ENCODE assay signal across 21 cellular contexts in the genomic region with DNA sequence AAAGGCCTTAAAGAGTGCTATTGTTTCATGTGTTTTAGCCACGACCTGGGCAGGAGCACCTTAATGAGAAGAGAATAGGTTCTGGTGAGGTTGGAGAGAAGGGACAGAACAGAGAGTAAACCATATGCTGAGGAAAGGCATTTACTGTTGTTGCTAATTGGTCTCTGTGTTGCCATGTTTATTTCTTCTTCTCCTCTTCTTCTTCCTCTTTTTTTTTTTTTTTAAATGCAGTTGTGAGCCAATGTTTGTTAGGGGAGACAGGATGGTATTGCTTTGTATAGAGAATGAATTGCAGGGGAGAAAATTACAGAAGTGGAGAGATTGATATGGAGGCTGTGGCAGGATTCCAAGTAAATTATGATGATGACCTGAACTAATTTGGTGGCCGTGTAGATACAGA. TPM values are rescaled to one million over a fixed set of nuclear protein-coding genes. Genes with fewer than 3 reads are reported as not detected.
DNase-seq lines count a peak whose midpoint lies in the region; ATAC-seq lines count a peak whose summit lies in the region.
"Had no signal": no experiment of that assay in that cellular context is flagged by ENCODE, and none has a peak within 500 bp of the region (broad histone marks: within the 10 kb centered on the region; RNA-seq: fewer than 3 reads in every experiment).

No MANE protein-coding gene starts in this region.

- POLR2A ChIA-PET in activated CD8-positive, alpha-beta T cell treated with anti-CD3 and anti-CD28 coated beads, Interleukin-2, amount 10 ng/mL, durations not matched to agents 7 days and 5 days (lab: Charles Lee): no interaction called here

- no peaks in the 10 kb centered on the region for H3K9me3 ChIP-seq in HUES64 (ENCODE audit: insufficient read depth, low read depth, low read length)
- H3K9me3 ChIP-seq: heart left ventricle had no signal

- peaks cover 37% of the 10 kb centered on the region for H3K4me1 ChIP-seq in HUES64 (ENCODE audit: insufficient read depth, low read length)
- H3K4me1 ChIP-seq: parathyroid adenoma had no signal

- peak overlapping the region; percentile 33; the same call in 1 of the 2 replicates for H3K4me3 ChIP-seq in HUES64 (ENCODE audit: low read length)
- H3K4me3 ChIP-seq: heart left ventricle, PC-9 had no signal

- CTCF ChIA-PET in activated CD8-positive, alpha-beta T cell treated with anti-CD3 and anti-CD28 coated beads, Interleukin-2, amount 10 ng/mL, durations not matched to agents 7 days and 5 days (lab: Charles Lee): no interaction called here

- no peaks in the 10 kb centered on the region for H3K9me3 Mint-ChIP-seq in dendritic cell treated with granulocyte-macrophage colony-stimulating factor and Interleukin-4, amounts not matched to agents 40 ng/mL and 50 ng/mL, for 4 days
- H3K9me3 Mint-ChIP-seq in activated CD8-positive, alpha-beta T cell treated with anti-CD3 and anti-CD28 coated beads, Interleukin-2, amount 10 ng/mL, durations not matched to agents 7 days and 5 days (ENCODE audit: insufficient read depth): no peaks in the 10 kb centered on the region

- WGBS in HUES64: 40% methylated on average over 2 of the region's 2 CpGs

- ATAC-seq in activated CD8-positive, alpha-beta T cell treated with anti-CD3 and anti-CD28 coated beads, Interleukin-2, amount 10 ng/mL, durations not matched to agents 7 days and 5 days: no peak
- no peak for ATAC-seq in GM18517 (IDR thresholded peaks at IDR 0.05; ENCODE audit: unreplicated experiment)
- ATAC-seq: effector memory CD8-positive, alpha-beta T cell; heart left ventricle; naive thymus-derived CD4-positive, alpha-beta T cell had no signal

- peaks cover 14% of the 10 kb centered on the region for H3K27me3 Mint-ChIP-seq in dendritic cell treated with granulocyte-macrophage colony-stimulating factor and Interleukin-4, amounts not matched to agents 40 ng/mL and 50 ng/mL, for 4 days
- H3K27me3 Mint-ChIP-seq in activated CD8-positive, alpha-beta T cell treated with anti-CD3 and anti-CD28 coated beads, Interleukin-2, amount 10 ng/mL, durations not matched to agents 7 days and 5 days (ENCODE audit: low read depth): peaks cover 35% of the 10 kb centered on the region

- H3K4me1 Mint-ChIP-seq in dendritic cell treated with granulocyte-macrophage colony-stimulating factor and Interleukin-4, amounts not matched to agents 40 ng/mL and 50 ng/mL, for 4 days (ENCODE audit: low read depth): peaks cover 24% of the 10 kb centered on the region
- H3K4me1 Mint-ChIP-seq in activated CD8-positive, alpha-beta T cell treated with anti-CD3 and anti-CD28 coated beads, Interleukin-2, amount 10 ng/mL, durations not matched to agents 7 days and 5 days (ENCODE audit: low read depth): peaks cover 15% of the 10 kb centered on the region

- peak overlapping the region; percentile 5 for H3K27ac Mint-ChIP-seq in dendritic cell treated with granulocyte-macrophage colony-stimulating factor and Interleukin-4, amounts not matched to agents 40 ng/mL and 50 ng/mL, for 4 days
- H3K27ac Mint-ChIP-seq in activated CD8-positive, alpha-beta T cell treated with anti-CD3 and anti-CD28 coated beads, Interleukin-2, amount 10 ng/mL, durations not matched to agents 7 days and 5 days: no peak overlapping the region
- H3K27ac Mint-ChIP-seq: effector memory CD8-positive, alpha-beta T cell; naive thymus-derived CD4-positive, alpha-beta T cell had no signal

- DNase-seq in COR-L47 (lab: John Stamatoyannopoulos, UW) (peak; percentile 42), NCI-H748 treated with DMSO at 0.1 percent for 48 hours (lab: John Stamatoyannopoulos, UW) (peak; percentile 74), HuH-7.5 (ENCODE audit: low spot score) (no peak), putamen (ENCODE audit: low spot score) (no peak)
- DNase-seq in activated CD8-positive, alpha-beta T cell treated with anti-CD3 and anti-CD28 coated beads, Interleukin-2, amount 10 ng/mL, durations not matched to agents 7 days and 5 days: no peak
- DNase-seq: activated CD4-positive, alpha-beta T cell treated with anti-CD3 and anti-CD28 coated beads for 48 hours; activated effector memory CD4-positive, alpha-beta T cell treated with Interleukin-2 at 50 U/mL for 16 hours; amniotic stem cell; cerebellar nuclear complex; effector memory CD8-positive, alpha-beta T cell; GOT3; heart left ventricle; naive thymus-derived CD4-positive, alpha-beta T cell; NCI-H2029; NCI-H510A treated with DMSO at 0.1 percent for 48 hours; PC-9; stimulated activated CD4-positive, alpha-beta T cell treated with anti-CD3 and anti-CD28 coated beads, Interleukin-2, amount 100 ng/mL, for 48 hours had no signal

- intact Hi-C loops in dendritic cell treated with granulocyte-macrophage colony-stimulating factor and Interleukin-4, amounts not matched to agents 40 ng/mL and 50 ng/mL, for 4 days (cut with micrococcal nuclease): no loop called here

- peaks cover 17% of the 10 kb centered on the region for H3K36me3 Mint-ChIP-seq in dendritic cell treated with granulocyte-macrophage colony-stimulating factor and Interleukin-4, amounts not matched to agents 40 ng/mL and 50 ng/mL, for 4 days (ENCODE audit: low read depth)
- H3K36me3 Mint-ChIP-seq in activated CD8-positive, alpha-beta T cell treated with anti-CD3 and anti-CD28 coated beads, Interleukin-2, amount 10 ng/mL, durations not matched to agents 7 days and 5 days (ENCODE audit: low read depth): no peaks in the 10 kb centered on the region
- H3K36me3 Mint-ChIP-seq: naive thymus-derived CD4-positive, alpha-beta T cell had no signal

- H3K4me3 Mint-ChIP-seq in dendritic cell treated with granulocyte-macrophage colony-stimulating factor and Interleukin-4, amounts not matched to agents 40 ng/mL and 50 ng/mL, for 4 days: peak overlapping the region; percentile 47
- no peak overlapping the region for H3K4me3 Mint-ChIP-seq in activated CD8-positive, alpha-beta T cell treated with anti-CD3 and anti-CD28 coated beads, Interleukin-2, amount 10 ng/mL, durations not matched to agents 7 days and 5 days
- H3K4me3 Mint-ChIP-seq: effector memory CD8-positive, alpha-beta T cell; naive thymus-derived CD4-positive, alpha-beta T cell had no signal

- H3K36me3 ChIP-seq in HUES64 (ENCODE audit: insufficient read depth, low read length): no peaks in the 10 kb centered on the region
- H3K36me3 ChIP-seq: heart left ventricle had no signal

- H3K9ac ChIP-seq in HUES64 (ENCODE audit: low read depth, low read length): no peak overlapping the region
- H3K9ac ChIP-seq: parathyroid adenoma had no signal

- H3K27me3 ChIP-seq in HUES64 (ENCODE audit: insufficient read depth, low read length): peaks cover 32% of the 10 kb centered on the region

- no peak overlapping the region for H3K27ac ChIP-seq in HUES64 (ENCODE audit: low read depth, low read length)
- H3K27ac ChIP-seq: heart left ventricle, parathyroid adenoma, PC-9 had no signal

RNA-seq across cellular contexts. Expression of a gene that starts 2.6 kb away (rescaled TPM):
- polyA plus RNA-seq in HUES64 (2013, experiment 1 of 2): 0.95 TPM
- polyA plus RNA-seq in HUES64 (2013, experiment 2 of 2): 0.95 TPM
- total RNA-seq in activated CD8-positive, alpha-beta T cell treated with anti-CD3 and anti-CD28 coated beads, Interleukin-2, amount 10 ng/mL, durations not matched to agents 7 days and 5 days: under 1 TPM in 1 of 2 experiments, not detected in 1; 0.16 TPM

Comparison
In these comparisons a context has a peak if more than half of its experiments do, and no peak if none do; other contexts are left out.
1. DNase-seq: peak in COR-L47 (single experiment) and NCI-H748 treated with DMSO at 0.1 percent for 48 hours (single experiment); none in HuH-7.5 (single experiment), activated CD8-positive, alpha-beta T cell treated with anti-CD3 and anti-CD28 coated beads, Interleukin-2, amount 10 ng/mL, durations not matched to agents 7 days and 5 days (single experiment) and putamen (single experiment).